In genomic region chr22:30968015-30968923, GRCh38 we compare ENCODE assay signal across 8 cellular contexts.
DNase-seq lines count a peak whose midpoint lies in the region; ATAC-seq lines count a peak whose summit lies in the region.

Gene MORC2, minus strand, starts transcription at chr22:30968774. Its CDS starts 885 bp downstream, at chr22:30967889.

- peaks cover 38% of the 10 kb centered on the region for H3K4me1 Mint-ChIP-seq in central memory CD8-positive, alpha-beta T cell
- H3K4me1 Mint-ChIP-seq in stimulated activated memory B cell treated with anti-CD40 and anti-IgM and Interleukin-4, amounts not matched to agents 10 μg/mL and 1 μg/mL and 100 μg/mL, for 72 hours: peaks cover 51% of the 10 kb centered on the region

- no peaks in the 10 kb centered on the region for H3K27me3 Mint-ChIP-seq in central memory CD8-positive, alpha-beta T cell
- no peaks in the 10 kb centered on the region for H3K27me3 Mint-ChIP-seq in stimulated activated memory B cell treated with anti-CD40 and anti-IgM and Interleukin-4, amounts not matched to agents 10 μg/mL and 1 μg/mL and 100 μg/mL, for 72 hours

- peak within 1 kb of the TSS; percentile 81 for H3K4me3 Mint-ChIP-seq in central memory CD8-positive, alpha-beta T cell
- H3K4me3 Mint-ChIP-seq in stimulated activated memory B cell treated with anti-CD40 and anti-IgM and Interleukin-4, amounts not matched to agents 10 μg/mL and 1 μg/mL and 100 μg/mL, for 72 hours: peak within 1 kb of the TSS; percentile 89

- peaks cover 5% of the 10 kb centered on the region for H3K9me3 Mint-ChIP-seq in central memory CD8-positive, alpha-beta T cell
- H3K9me3 Mint-ChIP-seq in stimulated activated memory B cell treated with anti-CD40 and anti-IgM and Interleukin-4, amounts not matched to agents 10 μg/mL and 1 μg/mL and 100 μg/mL, for 72 hours: peaks cover 3% of the 10 kb centered on the region

- DNase-seq in stimulated activated CD8-positive, alpha-beta memory T cell treated with anti-CD3 and anti-CD28 coated beads, Interleukin-12 subunit alpha, Interleukin-12 subunit beta, amount 100 ng/mL, for 1 hour (ENCODE audit: low read depth): peak; percentile 2
- DNase-seq in stimulated activated CD8-positive, alpha-beta memory T cell treated with anti-CD3 and anti-CD28 coated beads, Interleukin-4, amount 100 ng/mL, for 48 hours: no peak
- DNase-seq in NCI-H69 (lab: John Stamatoyannopoulos, UW) (peak; percentile 88), kidney glomerular epithelial cell (lab: John Stamatoyannopoulos, UW) (peak; percentile 77)
- DNase-seq in central memory CD8-positive, alpha-beta T cell (ENCODE audit: low spot score in 2 of 2): no peak
- no peak for DNase-seq in activated effector memory CD4-positive, alpha-beta T cell treated with Interleukin-2 at 50 U/mL for 16 hours

- peak within 1 kb of the TSS; percentile 90 for H3K27ac Mint-ChIP-seq in central memory CD8-positive, alpha-beta T cell (ENCODE audit: low read depth)
- H3K27ac Mint-ChIP-seq in stimulated activated memory B cell treated with anti-CD40 and anti-IgM and Interleukin-4, amounts not matched to agents 10 μg/mL and 1 μg/mL and 100 μg/mL, for 72 hours: peak within 1 kb of the TSS; percentile 85

- H3K36me3 Mint-ChIP-seq in central memory CD8-positive, alpha-beta T cell (ENCODE audit: insufficient read depth): peaks cover 18% of the 10 kb centered on the region
- H3K36me3 Mint-ChIP-seq in stimulated activated memory B cell treated with anti-CD40 and anti-IgM and Interleukin-4, amounts not matched to agents 10 μg/mL and 1 μg/mL and 100 μg/mL, for 72 hours: peaks cover 40% of the 10 kb centered on the region

- peak; percentile 4 for ATAC-seq in HG02973 (IDR thresholded peaks at IDR 0.05; ENCODE audit: unreplicated experiment)
- no peak for ATAC-seq in central memory CD8-positive, alpha-beta T cell (replicated peaks; ENCODE audit: extremely low read depth, poor library complexity, severe bottlenecking)
- peak; percentile 54 for ATAC-seq in stimulated activated memory B cell treated with anti-CD40 and anti-IgM and Interleukin-4, amounts not matched to agents 10 μg/mL and 1 μg/mL and 100 μg/mL, for 72 hours

Comparison
In these comparisons a context has a peak if more than half of its experiments do, and no peak if none do; other contexts are left out.
1. DNase-seq: peak in stimulated activated CD8-positive, alpha-beta memory T cell treated with anti-CD3 and anti-CD28 coated beads, Interleukin-12 subunit alpha, Interleukin-12 subunit beta, amount 100 ng/mL, for 1 hour (single experiment), NCI-H69 (single experiment) and kidney glomerular epithelial cell (single experiment); none in stimulated activated CD8-positive, alpha-beta memory T cell treated with anti-CD3 and anti-CD28 coated beads, Interleukin-4, amount 100 ng/mL, for 48 hours (single experiment), central memory CD8-positive, alpha-beta T cell (0 of 2) and activated effector memory CD4-positive, alpha-beta T cell treated with Interleukin-2 at 50 U/mL for 16 hours (single experiment).